Comparison of ENCODE assay signal across 9 cellular contexts in the genomic region with DNA sequence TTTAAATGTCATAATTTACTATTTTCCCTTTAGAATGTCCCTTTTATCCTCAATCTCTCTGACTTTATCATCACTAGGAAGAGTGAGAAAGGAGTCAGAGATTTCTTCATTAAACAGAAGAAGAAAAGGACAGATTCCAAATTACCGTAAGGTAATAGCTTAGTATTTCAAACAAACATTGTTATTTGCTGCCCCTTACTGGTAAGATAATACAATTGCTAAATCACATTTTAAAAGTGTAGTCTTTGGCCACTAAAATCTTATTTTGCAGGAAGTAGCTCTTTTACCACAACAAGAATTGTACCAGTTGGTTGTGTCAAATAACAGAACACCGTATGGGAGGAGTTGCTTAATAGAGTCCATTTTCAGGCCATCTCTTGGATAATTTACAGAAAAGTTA. TPM values are rescaled to one million over a fixed set of nuclear protein-coding genes. Genes with fewer than 3 reads are reported as not detected.
DNase-seq lines count a peak whose midpoint lies in the region; ATAC-seq and TF ChIP-seq lines count a peak whose summit lies in the region.
"Had no signal": no experiment of that assay in that cellular context is flagged by ENCODE, and none has a peak within 500 bp of the region (broad histone marks: within the 10 kb centered on the region; RNA-seq: fewer than 3 reads in every experiment).

No MANE protein-coding gene starts in this region.

- no peak overlapping the region for H3K27ac Mint-ChIP-seq in CD4-positive, alpha-beta memory T cell
- no peak overlapping the region for H3K27ac Mint-ChIP-seq in effector memory CD8-positive, alpha-beta T cell
- no peak overlapping the region for H3K27ac Mint-ChIP-seq in progenitor cell of endocrine pancreas
- H3K27ac Mint-ChIP-seq in activated CD4-positive, alpha-beta memory T cell treated with anti-CD3 and anti-CD28 coated beads for 36 hours, result no peak overlapping the region
- H3K27ac Mint-ChIP-seq: IgD-negative memory B cell had no signal

- no peaks in the 10 kb centered on the region for H3K9me3 ChIP-seq in CD4-positive, alpha-beta memory T cell (ENCODE audit: control insufficient read depth in 1 of 2, low read length in 2 of 2)

- peak; percentile 50 for ATAC-seq in GM21526 (IDR thresholded peaks at IDR 0.05; ENCODE audit: low FRiP score, unreplicated experiment)
- peak; percentile 89 for ATAC-seq in effector memory CD8-positive, alpha-beta T cell (replicated peaks)

- no peak overlapping the region for H3K4me3 ChIP-seq in CD4-positive, alpha-beta memory T cell (ENCODE audit: low read length in 2 of 2)

- no peaks in the 10 kb centered on the region for H3K36me3 ChIP-seq in CD4-positive, alpha-beta memory T cell (ENCODE audit: insufficient read depth, low read length)

- H3K27me3 ChIP-seq in CD4-positive, alpha-beta memory T cell (ENCODE audit: insufficient read depth, low read length), result no peaks in the 10 kb centered on the region

- H3K4me1 Mint-ChIP-seq in CD4-positive, alpha-beta memory T cell, result peaks cover 0 to 10% (median 7%) of the 10 kb centered on the region in 4 donors
- H3K4me1 Mint-ChIP-seq in effector memory CD8-positive, alpha-beta T cell (ENCODE audit: low read depth in 2 of 2), result peaks cover 2 to 5% of the 10 kb centered on the region in 2 donors
- peaks cover 3% of the 10 kb centered on the region for H3K4me1 Mint-ChIP-seq in progenitor cell of endocrine pancreas (ENCODE audit: low read depth)
- H3K4me1 Mint-ChIP-seq in activated CD4-positive, alpha-beta memory T cell treated with anti-CD3 and anti-CD28 coated beads for 36 hours (ENCODE audit: low read depth), result no peaks in the 10 kb centered on the region

- H3K4me1 ChIP-seq in CD4-positive, alpha-beta memory T cell (ENCODE audit: insufficient read depth, low read length), result peaks cover 5% of the 10 kb centered on the region

- H3K4me3 Mint-ChIP-seq in CD4-positive, alpha-beta memory T cell, result no peak overlapping the region
- H3K4me3 Mint-ChIP-seq in effector memory CD8-positive, alpha-beta T cell, result no peak overlapping the region
- H3K4me3 Mint-ChIP-seq in progenitor cell of endocrine pancreas (ENCODE audit: low read depth), result no peak overlapping the region
- H3K4me3 Mint-ChIP-seq in activated CD4-positive, alpha-beta memory T cell treated with anti-CD3 and anti-CD28 coated beads for 36 hours, result no peak overlapping the region
- H3K4me3 Mint-ChIP-seq: IgD-negative memory B cell had no signal

- DNase-seq in CD4-positive, alpha-beta memory T cell, result peak in 4 of 5 donors; percentile 40 to 46 (median 45)
- DNase-seq in NCI-H69 (lab: John Stamatoyannopoulos, UW), result peak; percentile 10
- DNase-seq in effector memory CD8-positive, alpha-beta T cell, result no peak
- no peak for DNase-seq in progenitor cell of endocrine pancreas (ENCODE audit: low spot score, unreplicated experiment)
- no peak for DNase-seq in D341Med (ENCODE audit: low spot score)
- DNase-seq in GOT3 (lab: John Stamatoyannopoulos, UW), result no peak
- DNase-seq in activated CD4-positive, alpha-beta memory T cell treated with anti-CD3 and anti-CD28 coated beads for 36 hours, result no peak

- H3K27ac ChIP-seq in CD4-positive, alpha-beta memory T cell (ENCODE audit: low read depth, low read length), result no peak overlapping the region

- intact Hi-C loops in CD4-positive, alpha-beta memory T cell (cut with micrococcal nuclease), result loop anchor here (1.0 to 2.0 kb wide), 4 partner anchors 26 to 745 kb away; no protein-coding TSS in a partner anchor
- intact Hi-C loops in activated CD4-positive, alpha-beta memory T cell treated with anti-CD3 and anti-CD28 coated beads for 36 hours (cut with micrococcal nuclease), result loop anchor here (1.0 to 2.0 kb wide), 2 partner anchors 655 to 706 kb away; no protein-coding TSS in a partner anchor

- H3K27me3 Mint-ChIP-seq in CD4-positive, alpha-beta memory T cell, result no peaks in the 10 kb centered on the region
- peaks cover 0 to 7% of the 10 kb centered on the region in 2 donors for H3K27me3 Mint-ChIP-seq in effector memory CD8-positive, alpha-beta T cell
- H3K27me3 Mint-ChIP-seq in progenitor cell of endocrine pancreas, result no peaks in the 10 kb centered on the region
- peaks cover 2% of the 10 kb centered on the region for H3K27me3 Mint-ChIP-seq in activated CD4-positive, alpha-beta memory T cell treated with anti-CD3 and anti-CD28 coated beads for 36 hours

- CTCF ChIA-PET in CD4-positive, alpha-beta memory T cell (lab: Charles Lee; ENCODE audit: partially characterized antibody), result interaction anchor here (0.9 to 4.0 kb wide), 17 partner anchors 11 to 746 kb away, joined by 3 to 47 read pairs (median 4); a partner anchor contains a TSS
- CTCF ChIA-PET in activated CD4-positive, alpha-beta memory T cell treated with anti-CD3 and anti-CD28 coated beads for 36 hours (lab: Charles Lee), result interaction anchor here (0.6 to 2.7 kb wide), 11 partner anchors 9 to 745 kb away, joined by 3 to 20 read pairs (median 4); no protein-coding TSS in a partner anchor

- no peaks in the 10 kb centered on the region for H3K9me3 Mint-ChIP-seq in CD4-positive, alpha-beta memory T cell
- H3K9me3 Mint-ChIP-seq in effector memory CD8-positive, alpha-beta T cell, result no peaks in the 10 kb centered on the region
- no peaks in the 10 kb centered on the region for H3K9me3 Mint-ChIP-seq in progenitor cell of endocrine pancreas (ENCODE audit: low read depth)
- no peaks in the 10 kb centered on the region for H3K9me3 Mint-ChIP-seq in activated CD4-positive, alpha-beta memory T cell treated with anti-CD3 and anti-CD28 coated beads for 36 hours
- H3K9me3 Mint-ChIP-seq: IgD-negative memory B cell had no signal

- H3K36me3 Mint-ChIP-seq in CD4-positive, alpha-beta memory T cell, result no peaks in the 10 kb centered on the region
- no peaks in the 10 kb centered on the region for H3K36me3 Mint-ChIP-seq in effector memory CD8-positive, alpha-beta T cell (ENCODE audit: insufficient read depth)
- H3K36me3 Mint-ChIP-seq in progenitor cell of endocrine pancreas (ENCODE audit: insufficient read depth), result no peaks in the 10 kb centered on the region
- no peaks in the 10 kb centered on the region for H3K36me3 Mint-ChIP-seq in activated CD4-positive, alpha-beta memory T cell treated with anti-CD3 and anti-CD28 coated beads for 36 hours

- POLR2A ChIA-PET in CD4-positive, alpha-beta memory T cell (lab: Charles Lee; ENCODE audit: partially characterized antibody), result interaction anchor here (0.7 kb wide), 1 partner anchor 144 kb away, joined by 3 read pairs; a partner anchor contains a TSS
- POLR2A ChIA-PET in activated CD4-positive, alpha-beta memory T cell treated with anti-CD3 and anti-CD28 coated beads for 36 hours (lab: Charles Lee), result no interaction called here

- TF ChIP-seq CTCF in progenitor cell of endocrine pancreas (IDR thresholded peaks at IDR 0.05; ENCODE audit: unreplicated experiment), result peak; percentile 43

RNA-seq across cellular contexts. Expression of a gene that starts 53.7 kb away (rescaled TPM):
- total RNA-seq in CD4-positive, alpha-beta memory T cell, result 100 to 1,000 TPM; 142 to 159 TPM
- polyA plus RNA-seq in CD4-positive, alpha-beta memory T cell, result 100 to 1,000 TPM in 1 of 2 donors, 10 to 100 TPM in 1; 94.2 to 104 TPM
- total RNA-seq in progenitor cell of endocrine pancreas, result 86.9 and 96.3 TPM in 2 replicates
- total RNA-seq in activated CD4-positive, alpha-beta memory T cell treated with anti-CD3 and anti-CD28 coated beads for 36 hours, result 10 to 100 TPM; 87.7 to 88.9 TPM

RNA-seq across cellular contexts. Expression of a gene that starts 54.0 kb away (rescaled TPM):
- total RNA-seq in CD4-positive, alpha-beta memory T cell, result 10 to 100 TPM; 26.8 to 30.3 TPM
- 10 to 100 TPM in 1 of 2 donors, 1 to 10 TPM in 1; 5.9 to 12.2 TPM for polyA plus RNA-seq in CD4-positive, alpha-beta memory T cell
- total RNA-seq in progenitor cell of endocrine pancreas, result 8.0 and 9.9 TPM in 2 replicates
- 10 to 100 TPM; 15.6 to 16.7 TPM for total RNA-seq in activated CD4-positive, alpha-beta memory T cell treated with anti-CD3 and anti-CD28 coated beads for 36 hours

Comparison
In these comparisons a context has a peak if more than half of its experiments do, and no peak if none do; other contexts are left out.
1. DNase-seq: peak in CD4-positive, alpha-beta memory T cell (4 of 5) and NCI-H69 (single experiment); none in effector memory CD8-positive, alpha-beta T cell (0 of 3), progenitor cell of endocrine pancreas (single experiment), D341Med (single experiment), GOT3 (single experiment) and activated CD4-positive, alpha-beta memory T cell treated with anti-CD3 and anti-CD28 coated beads for 36 hours (single experiment).